In genomic region chr4:138919094-138919936, GRCh38 we compare ENCODE assay signal across 8 cellular contexts.
DNase-seq lines count a peak whose midpoint lies in the region; ATAC-seq, FAIRE-seq and TF ChIP-seq lines count a peak whose summit lies in the region.

No MANE protein-coding gene starts in this region.

- H3K4me3 ChIP-seq in OCI-LY7 (ENCODE audit: low read depth, low read length, poor library complexity, severe bottlenecking) (no peak overlapping the region), GM12878 (no peak overlapping the region)

- H3K36me3 ChIP-seq in OCI-LY7 (ENCODE audit: insufficient read depth, low read length) (no peaks in the 10 kb centered on the region), GM12878 (ENCODE audit: control insufficient read depth in 2 of 2, insufficient read depth in 2 of 2, low read length in 1 of 2) (no peaks in the 10 kb centered on the region)

- ATAC-seq in GM18861 (IDR thresholded peaks at IDR 0.05; ENCODE audit: unreplicated experiment) (peak; percentile 89), GM12878 (peak; percentile 98)

- no TSS peak for BruUV-seq in OCI-LY7 (replicated peaks; lab: Mats Ljungman, UMichigan)
- BruUV-seq in GM12878 (replicated peaks; lab: Mats Ljungman, UMichigan) = no TSS peak

- H3K4me1 ChIP-seq in OCI-LY7 (ENCODE audit: insufficient read depth, low read length, poor library complexity, severe bottlenecking) (no peaks in the 10 kb centered on the region), GM12878 (ENCODE audit: control insufficient read depth, insufficient read depth, low read length) (no peaks in the 10 kb centered on the region)

- H3K27me3 ChIP-seq in GM12878 (replicated peaks in 1 of 2; ENCODE audit: control insufficient read depth in 2 of 2, insufficient read depth in 2 of 2, low read length in 1 of 2) = no peaks in the 10 kb centered on the region

- H3K79me2 ChIP-seq in OCI-LY7 (ENCODE audit: insufficient read depth, low read depth, low read length) = no peaks in the 10 kb centered on the region
- H3K79me2 ChIP-seq in GM12878 (ENCODE audit: control insufficient read depth, insufficient read depth, low read length) = no peaks in the 10 kb centered on the region

- SMC1A ChIA-PET in GM12878 (lab: Charles Lee; ENCODE audit: uncharacterized antibody, unreplicated experiment) = interaction anchor here (1.1 kb wide), 1 partner anchor 19 kb away, joined by 5 read pairs; no protein-coding TSS in a partner anchor

- POLR2A ChIA-PET in OCI-LY7 (lab: Charles Lee) (no interaction called here), GM12878 (lab: Charles Lee) (no interaction called here)

- no peak overlapping the region for H3K4me2 ChIP-seq in OCI-LY7 (ENCODE audit: low read length)
- H3K4me2 ChIP-seq in GM12878 (ENCODE audit: control insufficient read depth, insufficient read depth) = no peak overlapping the region

- no peaks in the 10 kb centered on the region for H4K20me1 ChIP-seq in OCI-LY7 (ENCODE audit: insufficient read depth, low read length)
- H4K20me1 ChIP-seq in GM12878 (ENCODE audit: control insufficient read depth, insufficient read depth) = no peaks in the 10 kb centered on the region

- no peak overlapping the region for H3K9ac ChIP-seq in GM12878 (ENCODE audit: control insufficient read depth, insufficient read depth, low read length)

- DNase-seq in AML-193 (lab: John Stamatoyannopoulos, UW) = peak; percentile 21 to 22
- DNase-seq in HPDE6-E6E7 (ENCODE audit: extremely low spot score) = peak; percentile 76
- peak; percentile 42 for DNase-seq in OCI-LY7 (ENCODE audit: low spot score)
- peak; percentile 11 for DNase-seq in GM12878 (ENCODE audit: low read depth, low spot score)
- peak; percentile 60 for DNase-seq in iPS DF 4.7 (ENCODE audit: extremely low read depth, low spot score)
- peak; percentile 62 for DNase-seq in smooth muscle cell of the brain vasculature (ENCODE audit: low read depth, low spot score)
- DNase-seq in KG1 (lab: John Stamatoyannopoulos, UW) = no peak

- FAIRE-seq in GM12878 (lab: Jason Lieb, UNC) = peak; percentile 91

- in situ Hi-C loops in GM12878 (cut with MboI) = no loop called here

- no peak for TF ChIP-seq POLR2A in GM12878 (IDR thresholded peaks at IDR 0.05; ENCODE audit: low read depth, low read length)

- H3K27ac ChIP-seq in OCI-LY7 (ENCODE audit: low read depth, low read length, poor library complexity, severe bottlenecking) = no peak overlapping the region
- no peak overlapping the region for H3K27ac ChIP-seq in GM12878 (ENCODE audit: control insufficient read depth, insufficient read depth)

- H2AFZ ChIP-seq in OCI-LY7 (ENCODE audit: low read length) (no peak overlapping the region), GM12878 (ENCODE audit: control insufficient read depth, low read depth, low read length) (no peak overlapping the region)

- no peaks in the 10 kb centered on the region for H3K9me2 ChIP-seq in OCI-LY7 (ENCODE audit: insufficient read depth, low read length)

- CTCF ChIA-PET in OCI-LY7 (lab: Charles Lee; ENCODE audit: unreplicated experiment) (no interaction called here), GM12878 (lab: Yijun Ruan, JAX) (interaction anchor here (0.9 to 4.6 kb wide), 6 partner anchors 10 to 252 kb away, joined by 3 to 14 read pairs (median 3); no protein-coding TSS in a partner anchor)

- peak; percentile 84 for TF ChIP-seq RAD21 in GM12878 (IDR thresholded peaks at IDR 0.05; ENCODE audit: insufficient read depth, low read depth, low read length)

- WGBS in GM12878 (ENCODE audit: insufficient coverage, insufficient replicate concordance, low lambda C conversion rate, missing lambda C conversion rate) = 34% methylated on average over 27 of the region's 27 CpGs

- RAD21 ChIA-PET in GM12878 (lab: Charles Lee; ENCODE audit: unreplicated experiment) = no interaction called here

- no peak for TF ChIP-seq EP300 in GM12878 (IDR thresholded peaks at IDR 0.05; ENCODE audit: borderline replicate concordance in 1 of 2, control insufficient read depth in 1 of 2, low read depth in 2 of 2, low read length in 2 of 2)

- TF ChIP-seq CTCF in OCI-LY7 (conservative IDR thresholded peaks at IDR 0.05; ENCODE audit: low read length) = peak; percentile 77
- peak; percentile 82 to 94 (median 88) for TF ChIP-seq CTCF in GM12878 (IDR thresholded peaks at IDR 0.05 in 2 of 3, conservative IDR thresholded peaks at IDR 0.05 in 1 of 3; ENCODE audit: control insufficient read depth in 2 of 3, extremely low read depth in 1 of 3, insufficient read depth in 1 of 3, low read depth in 3 of 3, low read length in 3 of 3)

- intact Hi-C loops in OCI-LY7 (cut with micrococcal nuclease; ENCODE audit: unreplicated experiment) (no loop called here), GM12878 (cut with micrococcal nuclease; ENCODE audit: unreplicated experiment) (loop anchor here (1.0 kb wide), 2 partner anchors 48 to 239 kb away; no protein-coding TSS in a partner anchor)

- H3K9me3 ChIP-seq in OCI-LY7 (ENCODE audit: low read length) (no peaks in the 10 kb centered on the region), GM12878 (replicated peaks; ENCODE audit: control insufficient read depth, insufficient read depth, low read length) (no peaks in the 10 kb centered on the region)

TF ChIP-seq in GM12878, 131 proteins besides CTCF, POLR2A, EP300 and RAD21:
- TF ChIP-seq ATF3 (IDR thresholded peaks at IDR 0.05; ENCODE audit: borderline replicate concordance, extremely low read depth, low read depth, low read length) = 0 out of 2 replicates have a peak, but pooled peaks have one; percentile 10
- no peak for TF ChIP-seq USF2 (IDR thresholded peaks at IDR 0.05; ENCODE audit: borderline replicate concordance, low read depth, low read length)
- no peak for TF ChIP-seq TCF3 (IDR thresholded peaks at IDR 0.05; ENCODE audit: borderline replicate concordance, insufficient read depth, low read depth, low read length)
- peak; percentile 37; the same call in 1 of the 2 replicates for TF ChIP-seq YY1 (IDR thresholded peaks at IDR 0.05; ENCODE audit: low read depth, low read length)
- peak; percentile 71 for TF ChIP-seq SMC3 (IDR thresholded peaks at IDR 0.05; ENCODE audit: borderline replicate concordance, low read length)
- no peak for TF ChIP-seq PBX3 (IDR thresholded peaks at IDR 0.05; ENCODE audit: insufficient replicate concordance, low read depth, low read length)
